Comparison of ENCODE assay signal across 11 cellular contexts in the genomic region with DNA sequence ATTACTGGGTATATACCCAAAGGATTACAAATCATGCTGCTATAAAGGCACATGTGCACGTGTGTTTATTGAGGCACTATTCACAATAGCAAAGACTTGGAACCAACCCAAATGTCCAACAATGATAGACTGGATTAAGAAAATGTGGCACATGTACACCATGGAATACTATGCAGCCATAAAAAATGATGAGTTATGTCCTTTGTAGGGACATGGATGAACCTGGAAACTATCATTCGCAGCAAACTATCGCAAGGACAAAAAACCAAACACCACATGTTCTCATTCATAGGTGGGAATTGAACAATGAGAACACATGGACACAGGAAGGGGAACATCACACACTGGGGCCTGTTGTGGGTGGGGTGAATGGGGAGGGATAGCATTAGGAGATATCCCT. TPM values are rescaled to one million over a fixed set of nuclear protein-coding genes. Genes with fewer than 3 reads are reported as not detected.
"Had no signal": no experiment of that assay in that cellular context is flagged by ENCODE, and none has a peak within 500 bp of the region (broad histone marks: within the 10 kb centered on the region; RNA-seq: fewer than 3 reads in every experiment).

No MANE protein-coding gene starts in this region.

RNA-seq across cellular contexts. Expression of a gene that starts 32.4 kb away (rescaled TPM):
- total RNA-seq: activated CD4-positive, alpha-beta memory T cell treated with anti-CD3 and anti-CD28 coated beads for 36 hours; activated CD4-positive, alpha-beta memory T cell treated with anti-CD3 and anti-CD28 coated beads, Interleukin-2, amount 10 ng/mL, durations not matched to agents 7 days and 5 days; activated CD4-positive, alpha-beta T cell treated with anti-CD3 and anti-CD28 coated beads for 36 hours; activated CD4-positive, alpha-beta T cell treated with anti-CD3 and anti-CD28 coated beads, Interleukin-2, amount 10 ng/mL, durations not matched to agents 24 days and 14 days; activated CD4-positive, alpha-beta T cell treated with anti-CD3 and anti-CD28 coated beads, Interleukin-2, amount 10 ng/mL, durations not matched to agents 7 days and 5 days; activated CD8-positive, alpha-beta memory T cell treated with anti-CD3 and anti-CD28 coated beads for 36 hours; activated CD8-positive, alpha-beta memory T cell treated with anti-CD3 and anti-CD28 coated beads, Interleukin-2, amount 10 ng/mL, durations not matched to agents 7 days and 5 days; activated CD8-positive, alpha-beta T cell treated with anti-CD3 and anti-CD28 coated beads, Interleukin-2, amount 10 ng/mL, durations not matched to agents 7 days and 5 days; T-helper 1 cell treated with Interleukin-12 subunit alpha and Interleukin-12 subunit beta and Interleukin-4 antibody, amounts not matched to agents 30 ng/mL and 1 ng/mL, for 36 hours; T-helper 17 cell; T-helper 2 cell treated with Interferon-gamma antibody and Interleukin-4, amounts not matched to agents 100 ng/mL and 5 ng/mL, for 36 hours had no signal
